Comparison of ENCODE assay signal across 8 cellular contexts in the genomic region with DNA sequence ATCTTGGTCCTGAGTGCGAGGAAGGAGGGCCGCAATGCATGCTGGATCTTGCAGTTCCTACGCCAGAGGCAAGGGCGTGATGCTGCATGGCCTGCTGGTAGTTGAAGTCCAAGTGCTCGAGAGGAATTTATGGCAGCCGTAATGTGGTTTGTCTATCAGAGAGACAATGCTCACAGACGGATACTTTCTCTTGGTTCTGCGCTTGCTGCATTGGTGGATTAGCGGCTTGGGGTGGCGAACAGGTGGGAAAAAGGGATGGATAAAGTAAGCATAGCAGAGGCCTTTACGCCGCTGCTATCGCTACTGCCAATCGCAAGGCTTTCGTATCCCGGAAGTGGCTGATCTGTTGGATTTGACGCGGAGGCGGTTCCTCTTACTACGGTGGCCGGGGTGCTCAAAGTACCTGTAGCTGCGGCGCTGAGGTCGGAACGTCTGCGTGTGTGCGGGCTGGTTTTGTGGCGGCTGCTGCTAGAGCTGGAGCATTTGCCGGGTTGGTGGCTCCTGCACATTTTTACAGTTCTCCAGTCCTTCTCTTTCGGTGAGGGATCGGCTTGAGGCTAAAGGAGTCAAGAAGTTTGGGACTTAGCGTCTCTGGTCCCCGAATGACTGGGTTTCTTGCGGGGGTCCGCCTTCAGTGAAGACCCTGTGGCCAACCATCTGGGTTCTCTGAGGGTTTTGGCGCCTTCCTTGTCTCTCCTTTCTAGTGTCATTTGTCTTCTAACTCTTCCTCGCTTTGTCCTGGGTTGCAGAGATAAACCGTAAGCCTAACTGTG. TPM values are rescaled to one million over a fixed set of nuclear protein-coding genes. Genes with fewer than 3 reads are reported as not detected.
DNase-seq lines count a peak whose midpoint lies in the region; ATAC-seq and TF ChIP-seq lines count a peak whose summit lies in the region.

A gene with protein sequence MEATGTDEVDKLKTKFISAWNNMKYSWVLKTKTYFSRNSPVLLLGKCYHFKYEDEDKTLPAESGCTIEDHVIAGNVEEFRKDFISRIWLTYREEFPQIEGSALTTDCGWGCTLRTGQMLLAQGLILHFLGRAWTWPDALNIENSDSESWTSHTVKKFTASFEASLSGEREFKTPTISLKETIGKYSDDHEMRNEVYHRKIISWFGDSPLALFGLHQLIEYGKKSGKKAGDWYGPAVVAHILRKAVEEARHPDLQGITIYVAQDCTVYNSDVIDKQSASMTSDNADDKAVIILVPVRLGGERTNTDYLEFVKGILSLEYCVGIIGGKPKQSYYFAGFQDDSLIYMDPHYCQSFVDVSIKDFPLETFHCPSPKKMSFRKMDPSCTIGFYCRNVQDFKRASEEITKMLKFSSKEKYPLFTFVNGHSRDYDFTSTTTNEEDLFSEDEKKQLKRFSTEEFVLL (plus strand): TSS at position 397 of the 773 bp plus-strand sequence. CDS start 19,655 bp downstream, outside the sequence.

- no peak within 1 kb of the TSS for H3K27ac Mint-ChIP-seq in activated naive CD4-positive, alpha-beta T cell treated with anti-CD3 and anti-CD28 coated beads, Interleukin-2, amount 50 U/mL, for 72 hours
- no peak within 1 kb of the TSS for H3K27ac Mint-ChIP-seq in osteocyte (ENCODE audit: unreplicated experiment)

- H3K36me3 ChIP-seq in SK-N-SH (replicated peaks in 1 of 2; ENCODE audit: control insufficient read depth in 1 of 2, insufficient read depth in 2 of 2, low read length in 1 of 2): no peaks in the 10 kb centered on the region
- H3K36me3 ChIP-seq in thymus (ENCODE audit: control insufficient read depth, insufficient read depth): no peaks in the 10 kb centered on the region

- H3K9ac ChIP-seq in SK-N-SH: peak within 1 kb of the TSS; percentile 81

- POLR2A ChIA-PET in GM10248 (lab: Yijun Ruan, JAX): interaction anchor here (0.6 kb wide), 1 partner anchor 22 kb away, joined by 3 read pairs; no protein-coding TSS in a partner anchor
- POLR2A ChIA-PET in SK-N-SH (lab: Yijun Ruan, JAX): no interaction called here

- H4K20me1 ChIP-seq in SK-N-SH (ENCODE audit: insufficient read depth): no peaks in the 10 kb centered on the region

- no peak for TF ChIP-seq RAD21 in SK-N-SH (IDR thresholded peaks at IDR 0.05; ENCODE audit: low read length)

- WGBS in SK-N-SH (ENCODE audit: low lambda C conversion rate): under 1% methylated on average over 32 of the region's 38 CpGs
- under 1% methylated on average over 38 of the region's 38 CpGs for WGBS in thymus

- H3K4me3 ChIP-seq in SK-N-SH (ENCODE audit: low read depth in 2 of 2, low read length in 1 of 2): peak within 1 kb of the TSS; percentile 73 to 76
- H3K4me3 ChIP-seq in thymus (ENCODE audit: low read length): peak within 1 kb of the TSS; percentile 65

- DNase-seq in GM10248 (ENCODE audit: extremely low spot score) (peak; percentile 92), NCI-H1092 (lab: John Stamatoyannopoulos, UW) (peak; percentile 85), SK-N-SH (peak; percentile 88), head of caudate nucleus (peak; percentile 93 to 99 (median 97)), osteocyte (ENCODE audit: extremely low spot score, unreplicated experiment) (peak; percentile 94)
- DNase-seq in activated naive CD4-positive, alpha-beta T cell treated with anti-CD3 and anti-CD28 coated beads, Interleukin-2, amount 50 U/mL, for 72 hours (ENCODE audit: low spot score in 2 of 2): peak; percentile 84 to 93

- no peaks in the 10 kb centered on the region for H3K9me3 ChIP-seq in SK-N-SH
- no peaks in the 10 kb centered on the region for H3K9me3 ChIP-seq in thymus (ENCODE audit: control insufficient read depth)

- H3K9me2 ChIP-seq in SK-N-SH: no peaks in the 10 kb centered on the region

- H3K4me2 ChIP-seq in SK-N-SH: peak within 1 kb of the TSS; percentile 80

- H3K27ac ChIP-seq in SK-N-SH (ENCODE audit: low read depth in 2 of 2, low read length in 1 of 2): peak within 1 kb of the TSS; percentile 84 to 96
- peak within 1 kb of the TSS; percentile 94 for H3K27ac ChIP-seq in thymus (ENCODE audit: low read depth)

- H3K79me2 ChIP-seq in SK-N-SH (ENCODE audit: insufficient read depth): peaks cover 33% of the 10 kb centered on the region

- H3F3A ChIP-seq in SK-N-SH (replicated peaks; ENCODE audit: insufficient read depth): peaks cover 3% of the 10 kb centered on the region

- no peak for TF ChIP-seq CTCF in GM10248 (IDR thresholded peaks at IDR 0.05; ENCODE audit: control extremely low read depth, extremely low read depth, low read depth, missing control alignments)
- no peak for TF ChIP-seq CTCF in SK-N-SH (IDR thresholded peaks at IDR 0.05)
- TF ChIP-seq CTCF in osteocyte (IDR thresholded peaks at IDR 0.05): no peak

- peaks cover 6% of the 10 kb centered on the region for H3K4me1 Mint-ChIP-seq in osteocyte (ENCODE audit: unreplicated experiment)

- intact Hi-C loops in head of caudate nucleus (cut with DNase I): no loop called here

- H3K4me3 Mint-ChIP-seq in osteocyte (ENCODE audit: unreplicated experiment): no peak within 1 kb of the TSS

- TF ChIP-seq EP300 in SK-N-SH (IDR thresholded peaks at IDR 0.05; ENCODE audit: borderline replicate concordance in 1 of 2, low read depth in 1 of 2, low read length in 1 of 2): no peak

- CTCF ChIA-PET in GM10248 (lab: Yijun Ruan, JAX) (no interaction called here), SK-N-SH (lab: Yijun Ruan, JAX) (interaction anchor here (0.7 kb wide), 1 partner anchor 9 kb away, joined by 3 read pairs; no protein-coding TSS in a partner anchor)

- H3K27me3 ChIP-seq in SK-N-SH (ENCODE audit: insufficient read depth) (no peaks in the 10 kb centered on the region), thymus (ENCODE audit: control insufficient read depth, insufficient read depth) (no peaks in the 10 kb centered on the region)

- H3K9me3 Mint-ChIP-seq in activated naive CD4-positive, alpha-beta T cell treated with anti-CD3 and anti-CD28 coated beads, Interleukin-2, amount 50 U/mL, for 72 hours: no peaks in the 10 kb centered on the region
- H3K9me3 Mint-ChIP-seq in osteocyte (ENCODE audit: unreplicated experiment): no peaks in the 10 kb centered on the region

- peaks cover 10% of the 10 kb centered on the region for H3K27me3 Mint-ChIP-seq in osteocyte (ENCODE audit: unreplicated experiment)

- H3K36me3 Mint-ChIP-seq in activated naive CD4-positive, alpha-beta T cell treated with anti-CD3 and anti-CD28 coated beads, Interleukin-2, amount 50 U/mL, for 72 hours: no peaks in the 10 kb centered on the region
- no peaks in the 10 kb centered on the region for H3K36me3 Mint-ChIP-seq in osteocyte (ENCODE audit: unreplicated experiment)

- H3K4me1 ChIP-seq in SK-N-SH (ENCODE audit: control insufficient read depth in 1 of 2, insufficient read depth in 2 of 2, low read depth in 1 of 2, low read length in 1 of 2): no peaks in the 10 kb centered on the region; a peak in 1 of 4 replicates
- H3K4me1 ChIP-seq in thymus (ENCODE audit: control insufficient read depth, insufficient read depth, low read length): peaks cover 9% of the 10 kb centered on the region

- peak within 1 kb of the TSS; percentile 99 for H2AFZ ChIP-seq in SK-N-SH (ENCODE audit: low read depth)

- ATAC-seq in HG02610 (IDR thresholded peaks at IDR 0.05; ENCODE audit: unreplicated experiment): peak; percentile 95
- ATAC-seq in activated naive CD4-positive, alpha-beta T cell treated with anti-CD3 and anti-CD28 coated beads, Interleukin-2, amount 50 U/mL, for 72 hours: peak; percentile 97 to 98

TF ChIP-seq in SK-N-SH, 30 proteins besides CTCF, POLR2A, EP300 and RAD21 (continues in another document):
- TF ChIP-seq, protein P1, sequence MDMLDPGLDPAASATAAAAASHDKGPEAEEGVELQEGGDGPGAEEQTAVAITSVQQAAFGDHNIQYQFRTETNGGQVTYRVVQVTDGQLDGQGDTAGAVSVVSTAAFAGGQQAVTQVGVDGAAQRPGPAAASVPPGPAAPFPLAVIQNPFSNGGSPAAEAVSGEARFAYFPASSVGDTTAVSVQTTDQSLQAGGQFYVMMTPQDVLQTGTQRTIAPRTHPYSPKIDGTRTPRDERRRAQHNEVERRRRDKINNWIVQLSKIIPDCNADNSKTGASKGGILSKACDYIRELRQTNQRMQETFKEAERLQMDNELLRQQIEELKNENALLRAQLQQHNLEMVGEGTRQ (IDR thresholded peaks at IDR 0.05; ENCODE audit: borderline replicate concordance, low read depth, low read length): no peak
- TF ChIP-seq POLR2AphosphoS5 (IDR thresholded peaks at IDR 0.05; ENCODE audit: low read depth, low read length) (peak; percentile 91), ELF1 (IDR thresholded peaks at IDR 0.05) (peak; percentile 98), RCOR1 (IDR thresholded peaks at IDR 0.05; ENCODE audit: low read length) (no peak), SIN3A (IDR thresholded peaks at IDR 0.05; ENCODE audit: borderline replicate concordance, low read depth, low read length) (peak; percentile 57; the same call in 1 of the 2 replicates), SMC3 (IDR thresholded peaks at IDR 0.05; ENCODE audit: low read depth, low read length) (no peak), MEF2A (IDR thresholded peaks at IDR 0.05; ENCODE audit: borderline replicate concordance, low read depth) (no peak), JUND (IDR thresholded peaks at IDR 0.05) (no peak), FOXM1 (IDR thresholded peaks at IDR 0.05; ENCODE audit: low read depth) (no peak), GATA2 (CRISPR knock-in tag; IDR thresholded peaks at IDR 0.05) (peak; percentile 95)
- TF ChIP-seq, protein P2, sequence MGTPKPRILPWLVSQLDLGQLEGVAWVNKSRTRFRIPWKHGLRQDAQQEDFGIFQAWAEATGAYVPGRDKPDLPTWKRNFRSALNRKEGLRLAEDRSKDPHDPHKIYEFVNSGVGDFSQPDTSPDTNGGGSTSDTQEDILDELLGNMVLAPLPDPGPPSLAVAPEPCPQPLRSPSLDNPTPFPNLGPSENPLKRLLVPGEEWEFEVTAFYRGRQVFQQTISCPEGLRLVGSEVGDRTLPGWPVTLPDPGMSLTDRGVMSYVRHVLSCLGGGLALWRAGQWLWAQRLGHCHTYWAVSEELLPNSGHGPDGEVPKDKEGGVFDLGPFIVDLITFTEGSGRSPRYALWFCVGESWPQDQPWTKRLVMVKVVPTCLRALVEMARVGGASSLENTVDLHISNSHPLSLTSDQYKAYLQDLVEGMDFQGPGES (IDR thresholded peaks at IDR 0.05; ENCODE audit: low read depth, low read length): no peak
- TF ChIP-seq, protein P3, sequence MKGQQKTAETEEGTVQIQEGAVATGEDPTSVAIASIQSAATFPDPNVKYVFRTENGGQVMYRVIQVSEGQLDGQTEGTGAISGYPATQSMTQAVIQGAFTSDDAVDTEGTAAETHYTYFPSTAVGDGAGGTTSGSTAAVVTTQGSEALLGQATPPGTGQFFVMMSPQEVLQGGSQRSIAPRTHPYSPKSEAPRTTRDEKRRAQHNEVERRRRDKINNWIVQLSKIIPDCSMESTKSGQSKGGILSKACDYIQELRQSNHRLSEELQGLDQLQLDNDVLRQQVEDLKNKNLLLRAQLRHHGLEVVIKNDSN (IDR thresholded peaks at IDR 0.05; ENCODE audit: borderline replicate concordance, low read depth): peak; percentile 48; the same call in 1 of the 2 replicates

RNA-seq across cellular contexts. Expression of the gene that starts here (rescaled TPM):
- 2.8 and 3.0 TPM in 2 replicates for polyA plus RNA-seq in SK-N-SH (2012; rRNA removed)
- polyA plus RNA-seq in SK-N-SH (2012; cell fraction: cytosol; rRNA removed): 4.7 and 5.5 TPM in 2 replicates
- 0.66 and 2.4 TPM in 2 replicates for polyA plus RNA-seq in SK-N-SH (2012; cell fraction: nucleus; rRNA removed)
- total RNA-seq in activated naive CD4-positive, alpha-beta T cell treated with anti-CD3 and anti-CD28 coated beads, Interleukin-2, amount 50 U/mL, for 72 hours: 10 to 100 TPM; 11.5 to 18.9 TPM
- 6.6 and 10.5 TPM in 2 replicates for total RNA-seq in osteocyte
- 13.1 TPM for polyA plus RNA-seq in thymus

Comparison
In these comparisons a context has a peak if more than half of its experiments do, and no peak if none do; other contexts are left out.
1. Peak in every context shown above with its lines: DNase-seq, ATAC-seq, H3K4me3 ChIP-seq and H3K27ac ChIP-seq.